ENCODE assay signal across 29 cellular contexts in the genomic region with DNA sequence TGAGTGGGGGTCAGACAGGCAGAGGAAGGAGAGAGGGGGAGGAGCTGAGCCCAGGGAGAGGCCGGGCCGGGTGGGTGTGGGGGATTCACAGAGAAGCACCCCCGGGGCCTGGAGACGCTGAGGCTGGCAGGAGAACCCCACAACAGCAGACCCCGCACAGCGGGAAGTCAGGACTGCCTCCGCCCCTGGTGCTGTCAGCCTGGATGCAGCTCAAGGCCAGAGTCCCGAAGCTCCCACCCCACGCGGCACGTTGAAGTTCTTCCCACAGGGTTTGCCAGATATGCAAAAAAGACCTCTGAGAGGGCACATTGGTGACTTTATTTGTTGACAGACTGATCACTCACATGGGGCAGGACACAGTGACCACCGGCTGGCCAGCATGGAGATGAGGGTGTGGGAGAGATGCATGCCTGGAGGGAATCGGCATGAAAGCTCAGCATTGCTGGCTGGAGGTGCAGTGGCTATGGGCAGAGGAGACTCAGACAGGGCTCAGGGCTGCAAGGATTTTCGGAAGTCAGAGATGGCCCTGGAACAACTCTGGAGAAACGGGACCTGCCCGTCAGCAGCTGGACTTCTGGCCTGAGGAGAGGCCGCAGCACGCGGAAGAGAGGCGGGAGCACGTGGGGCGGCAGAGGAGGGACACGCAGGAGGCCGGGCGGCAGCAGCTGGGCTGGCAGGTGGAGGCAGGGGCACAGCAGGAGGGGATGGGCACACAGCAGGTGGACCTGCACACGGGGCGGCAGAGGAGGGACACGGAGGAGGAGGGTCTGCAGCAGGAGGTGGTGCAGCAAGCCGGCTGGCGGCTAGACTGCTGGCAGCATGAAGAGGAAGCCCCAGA. TPM values are rescaled to one million over a fixed set of nuclear protein-coding genes. Genes with fewer than 3 reads are reported as not detected.
DNase-seq lines count a peak whose midpoint lies in the region; ATAC-seq, FAIRE-seq and TF ChIP-seq lines count a peak whose summit lies in the region.
"Had no signal": no experiment of that assay in that cellular context is flagged by ENCODE, and none has a peak within 500 bp of the region (broad histone marks: within the 10 kb centered on the region; RNA-seq: fewer than 3 reads in every experiment).

No MANE protein-coding gene starts in this region.

- no peak for TF ChIP-seq RAD21 in Ishikawa (IDR thresholded peaks at IDR 0.05; ENCODE audit: low read depth)

- TF ChIP-seq EP300 in Ishikawa (IDR thresholded peaks at IDR 0.05; ENCODE audit: borderline replicate concordance): no peak

- DNase-seq in D341Med (ENCODE audit: low spot score) (peak; percentile 20), left lobe of liver (ENCODE audit: low spot score) (no peak), retina (peak; percentile 47), endothelial cell (ENCODE audit: low spot score) (no peak), H54 (ENCODE audit: insufficient read length, low spot score) (no peak)
- no peak for DNase-seq in activated T-cell treated with anti-CD3 and anti-CD28 coated beads, Interleukin-2, amount 50 U/mL, for 48 hours
- DNase-seq: activated naive CD4-positive, alpha-beta T cell treated with anti-CD3 and anti-CD28 coated beads, Interleukin-2, amount 10 ng/mL, durations not matched to agents 7 days and 5 days; C1 segment of cervical spinal cord; esophagus squamous epithelium; foreskin keratinocyte; IMR-90; kidney; NCI-H446 treated with DMSO at 0.1 percent for 48 hours; NCI-H82; right lobe of liver; stimulated activated CD4-positive, alpha-beta T cell treated with anti-CD3 and anti-CD28 coated beads, Interleukin-4, amount 100 ng/mL, for 24 hours had no signal

- H3K36me3 Mint-ChIP-seq in endothelial cell (ENCODE audit: low read depth, unreplicated experiment): no peaks in the 10 kb centered on the region

- H3K9me3 Mint-ChIP-seq in endothelial cell (ENCODE audit: unreplicated experiment): peaks cover 4% of the 10 kb centered on the region

- no peak overlapping the region for H3K4me3 Mint-ChIP-seq in endothelial cell (ENCODE audit: unreplicated experiment)
- H3K4me3 Mint-ChIP-seq: activated B cell treated with CpG ODN at 0.5 μM for 24 hours; activated naive CD4-positive, alpha-beta T cell treated with anti-CD3 and anti-CD28 coated beads, Interleukin-2, amount 10 ng/mL, durations not matched to agents 7 days and 5 days; activated T-helper 17 cell treated with anti-CD3 and anti-CD28 coated beads, Interleukin-2, amount 50 U/mL, for 72 hours; central memory CD8-positive, alpha-beta T cell; dendritic cell treated with granulocyte-macrophage colony-stimulating factor and Interleukin-4, amounts not matched to agents 40 ng/mL and 50 ng/mL, for 4 days; neural crest cell; T-helper 1 cell treated with Interleukin-12 subunit alpha and Interleukin-12 subunit beta and Interleukin-4 antibody, amounts not matched to agents 30 μg/mL and 1 μg/mL, for 36 hours had no signal

- H3K27me3 Mint-ChIP-seq in endothelial cell (ENCODE audit: unreplicated experiment): peaks cover 9% of the 10 kb centered on the region
- H3K27me3 Mint-ChIP-seq: central memory CD8-positive, alpha-beta T cell had no signal

- H3K4me1 Mint-ChIP-seq in endothelial cell (ENCODE audit: unreplicated experiment): peaks cover 4% of the 10 kb centered on the region
- H3K4me1 Mint-ChIP-seq: activated naive CD4-positive, alpha-beta T cell treated with anti-CD3 and anti-CD28 coated beads, Interleukin-2, amount 10 ng/mL, durations not matched to agents 7 days and 5 days; activated T-helper 17 cell treated with anti-CD3 and anti-CD28 coated beads, Interleukin-2, amount 50 U/mL, for 72 hours; central memory CD8-positive, alpha-beta T cell; neural crest cell had no signal

- no peak overlapping the region for H3K27ac Mint-ChIP-seq in endothelial cell (ENCODE audit: unreplicated experiment)
- H3K27ac Mint-ChIP-seq: activated B cell treated with CpG ODN at 0.5 μM for 24 hours; activated naive CD4-positive, alpha-beta T cell treated with anti-CD3 and anti-CD28 coated beads, Interleukin-2, amount 10 ng/mL, durations not matched to agents 7 days and 5 days; activated T-helper 17 cell treated with anti-CD3 and anti-CD28 coated beads, Interleukin-2, amount 50 U/mL, for 72 hours; dendritic cell treated with granulocyte-macrophage colony-stimulating factor and Interleukin-4, amounts not matched to agents 40 ng/mL and 50 ng/mL, for 4 days; T-helper 1 cell treated with Interleukin-12 subunit alpha and Interleukin-12 subunit beta and Interleukin-4 antibody, amounts not matched to agents 30 μg/mL and 1 μg/mL, for 36 hours had no signal

- ATAC-seq in left lobe of liver: peak; percentile 49
- ATAC-seq: activated T-helper 17 cell treated with anti-CD3 and anti-CD28 coated beads, Interleukin-2, amount 50 U/mL, for 72 hours; foreskin keratinocyte; heart left ventricle; SK-N-SH treated with all-trans-retinoic acid at 6 μM for 48 hours had no signal

- no peak for TF ChIP-seq CTCF in endothelial cell (IDR thresholded peaks at IDR 0.05; ENCODE audit: unreplicated experiment)

- no peak for TF ChIP-seq POLR2A in H54 (IDR thresholded peaks at IDR 0.05; ENCODE audit: low read depth, low read length)

- no peak for FAIRE-seq in H54 (lab: Jason Lieb, UNC)
- FAIRE-seq: kidney had no signal

TF ChIP-seq in Ishikawa, 13 proteins besides CTCF, POLR2A, EP300 and RAD21:
- no peak for TF ChIP-seq TEAD4 (IDR thresholded peaks at IDR 0.05)
- TF ChIP-seq, protein P1, sequence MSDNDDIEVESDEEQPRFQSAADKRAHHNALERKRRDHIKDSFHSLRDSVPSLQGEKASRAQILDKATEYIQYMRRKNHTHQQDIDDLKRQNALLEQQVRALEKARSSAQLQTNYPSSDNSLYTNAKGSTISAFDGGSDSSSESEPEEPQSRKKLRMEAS (IDR thresholded peaks at IDR 0.05): peak; percentile 77

RNA-seq across cellular contexts. Expression of a gene that starts 0.9 kb away (rescaled TPM):
- total RNA-seq in left lobe of liver (not detected), endothelial cell (ENCODE audit: unreplicated experiment) (not detected)
- total RNA-seq: activated B cell treated with CpG ODN at 0.5 μM for 24 hours; activated T-helper 17 cell treated with anti-CD3 and anti-CD28 coated beads, Interleukin-2, amount 50 U/mL, for 72 hours; adrenal gland; esophagus squamous epithelium; foreskin keratinocyte; G401; heart left ventricle; IMR-90; kidney; mucosa of gallbladder; neural crest cell; right lobe of liver; tibial nerve had no signal

RNA-seq across cellular contexts. Expression of a gene that starts 6.4 kb away (rescaled TPM):
- not detected for total RNA-seq in left lobe of liver
- not detected for total RNA-seq in endothelial cell (ENCODE audit: unreplicated experiment)
- total RNA-seq: activated B cell treated with CpG ODN at 0.5 μM for 24 hours; activated T-helper 17 cell treated with anti-CD3 and anti-CD28 coated beads, Interleukin-2, amount 50 U/mL, for 72 hours; adrenal gland; esophagus squamous epithelium; foreskin keratinocyte; G401; heart left ventricle; IMR-90; kidney; mucosa of gallbladder; neural crest cell; right lobe of liver; tibial nerve had no signal

RNA-seq across cellular contexts. Expression of a gene that starts 15.8 kb away (rescaled TPM):
- total RNA-seq in left lobe of liver: not detected
- not detected for total RNA-seq in endothelial cell (ENCODE audit: unreplicated experiment)
- total RNA-seq: activated B cell treated with CpG ODN at 0.5 μM for 24 hours; activated T-helper 17 cell treated with anti-CD3 and anti-CD28 coated beads, Interleukin-2, amount 50 U/mL, for 72 hours; adrenal gland; esophagus squamous epithelium; foreskin keratinocyte; G401; heart left ventricle; IMR-90; kidney; mucosa of gallbladder; neural crest cell; right lobe of liver; tibial nerve had no signal

RNA-seq across cellular contexts. Expression of a gene that starts 17.7 kb away (rescaled TPM):
- total RNA-seq in left lobe of liver: not detected
- not detected for total RNA-seq in endothelial cell (ENCODE audit: unreplicated experiment)
- total RNA-seq: activated B cell treated with CpG ODN at 0.5 μM for 24 hours; activated T-helper 17 cell treated with anti-CD3 and anti-CD28 coated beads, Interleukin-2, amount 50 U/mL, for 72 hours; adrenal gland; esophagus squamous epithelium; foreskin keratinocyte; G401; heart left ventricle; IMR-90; kidney; mucosa of gallbladder; neural crest cell; right lobe of liver; tibial nerve had no signal

RNA-seq across cellular contexts. Expression of a gene that starts 22.7 kb away (rescaled TPM):
- total RNA-seq in left lobe of liver (not detected), endothelial cell (ENCODE audit: unreplicated experiment) (not detected)
- total RNA-seq: activated B cell treated with CpG ODN at 0.5 μM for 24 hours; activated T-helper 17 cell treated with anti-CD3 and anti-CD28 coated beads, Interleukin-2, amount 50 U/mL, for 72 hours; adrenal gland; esophagus squamous epithelium; foreskin keratinocyte; G401; heart left ventricle; IMR-90; kidney; mucosa of gallbladder; neural crest cell; right lobe of liver; tibial nerve had no signal

Comparison
In these comparisons a context has a peak if more than half of its experiments do, and no peak if none do; other contexts are left out.
1. DNase-seq: peak in D341Med (single experiment) and retina (single experiment); none in left lobe of liver (single experiment), activated T-cell treated with anti-CD3 and anti-CD28 coated beads, Interleukin-2, amount 50 U/mL, for 48 hours (0 of 2), endothelial cell (single experiment) and H54 (single experiment).